Comparison of ENCODE assay signal across 21 cellular contexts in the genomic region with DNA sequence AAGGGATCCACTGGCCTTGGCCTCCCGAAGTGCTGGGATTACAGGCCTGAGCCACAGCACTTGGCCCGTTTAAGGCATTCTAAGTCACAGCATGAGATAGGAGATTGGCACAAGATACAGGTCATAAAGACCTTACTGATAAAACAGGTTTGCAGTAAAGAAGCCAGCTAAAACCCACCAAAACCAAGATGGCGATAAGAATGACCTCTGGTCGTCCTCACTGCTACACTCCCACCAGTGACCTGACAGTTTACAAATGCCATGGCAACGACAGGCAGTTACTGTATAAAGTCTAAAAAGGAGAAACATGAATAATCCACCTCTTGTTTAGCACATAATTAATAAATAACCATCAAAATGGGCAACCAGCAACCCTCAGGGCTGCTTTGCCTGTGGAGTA. TPM values are rescaled to one million over a fixed set of nuclear protein-coding genes. Genes with fewer than 3 reads are reported as not detected.
DNase-seq lines count a peak whose midpoint lies in the region; ATAC-seq, FAIRE-seq and TF ChIP-seq lines count a peak whose summit lies in the region.
"Had no signal": no experiment of that assay in that cellular context is flagged by ENCODE, and none has a peak within 500 bp of the region (broad histone marks: within the 10 kb centered on the region; RNA-seq: fewer than 3 reads in every experiment).

No MANE protein-coding gene starts in this region.

- H3K9me3 ChIP-seq in HAP-1 (peaks cover 2% of the 10 kb centered on the region; the same call in 1 of the 2 replicates), kidney (ENCODE audit: control insufficient read depth in 1 of 2, low read length in 2 of 2) (no peaks in the 10 kb centered on the region)
- H3K9me3 ChIP-seq: Caco-2 had no signal

- ATAC-seq in WTC11 = no peak
- ATAC-seq in HG02970 (IDR thresholded peaks at IDR 0.05; ENCODE audit: low FRiP score, unreplicated experiment) = no peak
- ATAC-seq in HG03378 (IDR thresholded peaks at IDR 0.05; ENCODE audit: unreplicated experiment) = no peak
- ATAC-seq: GM12878 had no signal

- TF ChIP-seq CTCF in WTC11 (IDR thresholded peaks at IDR 0.05) (no peak), kidney (IDR thresholded peaks at IDR 0.05; ENCODE audit: borderline replicate concordance, extremely low read depth, insufficient read depth) (no peak)

- H3K4me3 ChIP-seq in HAP-1 (no peak overlapping the region), kidney (ENCODE audit: low read length in 2 of 2) (no peak overlapping the region)
- H3K4me3 ChIP-seq: GM12878 had no signal

- no peaks in the 10 kb centered on the region for H3K36me3 Mint-ChIP-seq in WTC11

- intact Hi-C loops in kidney (cut with DNase I) = no loop called here

- H3K4me3 Mint-ChIP-seq in WTC11 = no peak overlapping the region
- H3K4me3 Mint-ChIP-seq: CD4-positive, alpha-beta T cell; HFFc6 had no signal

- peaks cover 9% of the 10 kb centered on the region for H3K27me3 Mint-ChIP-seq in WTC11 (ENCODE audit: low read depth)

- DNase-seq in HAP-1 (ENCODE audit: low spot score in 2 of 2) (peak; percentile 64 to 77), WTC11 (ENCODE audit: low spot score) (no peak), kidney (no peak), renal cortical epithelial cell (ENCODE audit: low read depth) (peak; percentile 73), AG08396 (ENCODE audit: low spot score) (no peak)
- DNase-seq: ACHN; AML-193; Caco-2; CD4-positive, alpha-beta T cell; DMS 273 treated with DMSO at 0.1 percent for 48 hours; DMS53; DND-41; EL; HCEC 1CT; HFFc6 had no signal

- peaks cover 59% of the 10 kb centered on the region for H3K4me1 Mint-ChIP-seq in WTC11

- H3K9ac ChIP-seq in kidney (ENCODE audit: low read length in 2 of 2) = no peak overlapping the region
- H3K9ac ChIP-seq: KMS-11 had no signal

- no peaks in the 10 kb centered on the region for H3K9me3 Mint-ChIP-seq in WTC11
- H3K9me3 Mint-ChIP-seq: CD4-positive, alpha-beta T cell; HFFc6 had no signal

- H3K36me3 ChIP-seq in HAP-1 (replicated peaks) (no peaks in the 10 kb centered on the region), kidney (ENCODE audit: control insufficient read depth in 1 of 2, insufficient read depth in 2 of 2, low read length in 2 of 2) (no peaks in the 10 kb centered on the region)

- H3K27ac Mint-ChIP-seq in WTC11 = peak overlapping the region; percentile 60; the same call in 1 of the 2 replicates
- H3K27ac Mint-ChIP-seq: CD4-positive, alpha-beta T cell; HFFc6 had no signal

- peak overlapping the region; percentile 53 to 65 for H3K27ac ChIP-seq in kidney (ENCODE audit: low read depth in 2 of 2, low read length in 2 of 2)
- H3K27ac ChIP-seq: C4-2B, KMS-11 had no signal

- CTCF ChIA-PET in WTC11 (lab: Charles Lee) = interaction anchor here (1.4 kb wide), 1 partner anchor 134 kb away, joined by 3 read pairs; no protein-coding TSS in a partner anchor

- no peak for FAIRE-seq in kidney (lab: Jason Lieb, UNC)
- FAIRE-seq: A204.1, GM12878 had no signal

- POLR2A ChIA-PET in WTC11 (lab: Charles Lee) = interaction anchor here (0.7 kb wide), 1 partner anchor 68 kb away, joined by 4 read pairs; no protein-coding TSS in a partner anchor

- peaks cover 61% of the 10 kb centered on the region for H3K4me1 ChIP-seq in HAP-1
- H3K4me1 ChIP-seq in kidney (ENCODE audit: control insufficient read depth in 1 of 2, insufficient read depth in 1 of 2, low read depth in 1 of 2, low read length in 2 of 2) = peaks cover 0 to 2% of the 10 kb centered on the region in 2 donors
- H3K4me1 ChIP-seq: Caco-2 had no signal

- no peaks in the 10 kb centered on the region for H3K27me3 ChIP-seq in HAP-1 (ENCODE audit: low read depth)

- in situ Hi-C loops in HAP-1 (cut with MboI; ENCODE audit: low sequenced_read_pairs) = no loop called here

TF ChIP-seq in WTC11, 78 proteins besides CTCF, POLR2A, EP300 and RAD21:
- no peak for TF ChIP-seq TCF7 (CRISPR knock-in tag; IDR thresholded peaks at IDR 0.05; ENCODE audit: low read depth)
- no peak for TF ChIP-seq USF1 (CRISPR knock-in tag; IDR thresholded peaks at IDR 0.05)

RNA-seq across cellular contexts. Expression of gene RCC2, which starts 33.3 kb away (rescaled TPM):
- total RNA-seq in WTC11 (2021) (377 to 407 TPM (median 395 TPM) in 3 replicates), kidney (46.8 TPM), renal cortical epithelial cell (71.7 and 82.0 TPM in 2 replicates)
- 16.1 TPM for polyA plus RNA-seq in kidney (ENCODE audit: insufficient read depth, low read depth, low replicate concordance)

Comparison
In these comparisons a context has a peak if more than half of its experiments do, and no peak if none do; other contexts are left out.
1. DNase-seq: peak in HAP-1 (2 of 2) and renal cortical epithelial cell (single experiment); none in WTC11 (single experiment), kidney (single experiment) and AG08396 (single experiment).